8 cellular contexts compared by ENCODE assay signal in genomic region chr2:175181877-175182308, GRCh38. TPM values are rescaled to one million over a fixed set of nuclear protein-coding genes. Genes with fewer than 3 reads are reported as not detected.
DNase-seq lines count a peak whose midpoint lies in the region; ATAC-seq and TF ChIP-seq lines count a peak whose summit lies in the region.

No MANE protein-coding gene starts in this region.

- H3K4me1 Mint-ChIP-seq in stimulated activated effector memory CD8-positive, alpha-beta T cell treated with anti-CD3 and anti-CD28 coated beads, Interleukin-12 subunit alpha, Interleukin-12 subunit beta, amount 100 ng/mL, for 72 hours: peaks cover 19% of the 10 kb centered on the region

- H3K4me3 Mint-ChIP-seq in stimulated activated effector memory CD8-positive, alpha-beta T cell treated with anti-CD3 and anti-CD28 coated beads, Interleukin-12 subunit alpha, Interleukin-12 subunit beta, amount 100 ng/mL, for 72 hours: peak overlapping the region; percentile 94

- H3K4me1 ChIP-seq in right cardiac atrium (ENCODE audit: control insufficient read depth, insufficient read depth, low read length): no peaks in the 10 kb centered on the region

- TF ChIP-seq CTCF in HFF-Myc (IDR thresholded peaks at IDR 0.05; ENCODE audit: low read depth, low read length, missing control alignments): no peak
- TF ChIP-seq CTCF in WERI-Rb-1 (IDR thresholded peaks at IDR 0.05; ENCODE audit: low read depth, low read length): no peak

- H3K27ac Mint-ChIP-seq in stimulated activated effector memory CD8-positive, alpha-beta T cell treated with anti-CD3 and anti-CD28 coated beads, Interleukin-12 subunit alpha, Interleukin-12 subunit beta, amount 100 ng/mL, for 72 hours: peak overlapping the region; percentile 96

- ATAC-seq in right cardiac atrium: no peak
- no peak for ATAC-seq in stimulated activated effector memory CD8-positive, alpha-beta T cell treated with anti-CD3 and anti-CD28 coated beads, Interleukin-12 subunit alpha, Interleukin-12 subunit beta, amount 100 ng/mL, for 72 hours
- no peak for ATAC-seq in GM18517 (IDR thresholded peaks at IDR 0.05; ENCODE audit: unreplicated experiment)
- ATAC-seq in HG03280 (IDR thresholded peaks at IDR 0.05; ENCODE audit: unreplicated experiment): no peak
- ATAC-seq in HG02938 (IDR thresholded peaks at IDR 0.05; ENCODE audit: unreplicated experiment): no peak

- WGBS in right cardiac atrium: 46% methylated on average over 5 of the region's 5 CpGs

- peaks cover 6% of the 10 kb centered on the region for H3K9me3 Mint-ChIP-seq in stimulated activated effector memory CD8-positive, alpha-beta T cell treated with anti-CD3 and anti-CD28 coated beads, Interleukin-12 subunit alpha, Interleukin-12 subunit beta, amount 100 ng/mL, for 72 hours

- H3K27me3 ChIP-seq in WERI-Rb-1 (ENCODE audit: insufficient read depth, low read depth, severe bottlenecking) (no peaks in the 10 kb centered on the region), right cardiac atrium (ENCODE audit: control insufficient read depth, insufficient read depth) (no peaks in the 10 kb centered on the region)

- no peak for DNase-seq in HFF-Myc (ENCODE audit: extremely low read depth, low read depth)
- DNase-seq in WERI-Rb-1: no peak
- DNase-seq in right cardiac atrium: no peak
- no peak for DNase-seq in stimulated activated effector memory CD8-positive, alpha-beta T cell treated with anti-CD3 and anti-CD28 coated beads, Interleukin-12 subunit alpha, Interleukin-12 subunit beta, amount 100 ng/mL, for 72 hours (ENCODE audit: low spot score in 2 of 2)
- no peak for DNase-seq in foreskin melanocyte

- intact Hi-C loops in right cardiac atrium (cut with DNase I): no loop called here

- peaks cover 49% of the 10 kb centered on the region for H3K36me3 Mint-ChIP-seq in stimulated activated effector memory CD8-positive, alpha-beta T cell treated with anti-CD3 and anti-CD28 coated beads, Interleukin-12 subunit alpha, Interleukin-12 subunit beta, amount 100 ng/mL, for 72 hours

- H3K36me3 ChIP-seq in WERI-Rb-1: peaks cover 32% of the 10 kb centered on the region

- no peaks in the 10 kb centered on the region for H3K9me3 ChIP-seq in WERI-Rb-1 (ENCODE audit: severe bottlenecking)
- H3K9me3 ChIP-seq in right cardiac atrium (ENCODE audit: control insufficient read depth, low read length): no peaks in the 10 kb centered on the region

- peak overlapping the region; percentile 76 for H3K27ac ChIP-seq in WERI-Rb-1
- H3K27ac ChIP-seq in right cardiac atrium (ENCODE audit: low read length): peak overlapping the region; percentile 94

- H3K4me3 ChIP-seq in HFF-Myc (replicated peaks; ENCODE audit: low read depth, low read length): peak overlapping the region; percentile 93
- peak overlapping the region; percentile 94 for H3K4me3 ChIP-seq in WERI-Rb-1 (ENCODE audit: low read depth, low read length)
- H3K4me3 ChIP-seq in right cardiac atrium (ENCODE audit: low read length): peak overlapping the region; percentile 85

RNA-seq across cellular contexts. Expression of gene ATP5MC3, which starts 0.4 kb away (rescaled TPM):
- total RNA-seq in right cardiac atrium: 100 to 1,000 TPM; 737 to 882 (median 842) TPM
- 1,357 TPM for polyA plus RNA-seq in right cardiac atrium

RNA-seq across cellular contexts. Expression of gene ATF2, which starts 13.9 kb away (rescaled TPM):
- 10 to 100 TPM; 27.6 to 39.2 (median 30.9) TPM for total RNA-seq in right cardiac atrium
- 10.8 TPM for polyA plus RNA-seq in right cardiac atrium
